ENCODE assay signal across 8 cellular contexts in genomic region chr22:37457093-37457893, GRCh38. TPM values are rescaled to one million over a fixed set of nuclear protein-coding genes. Genes with fewer than 3 reads are reported as not detected.
DNase-seq lines count a peak whose midpoint lies in the region; ATAC-seq lines count a peak whose summit lies in the region.

No MANE protein-coding gene starts in this region.

- peak overlapping the region; percentile 57 for H4K91ac ChIP-seq in mesenchymal stem cell (ENCODE audit: low read length)

- no peak overlapping the region for H3K27ac ChIP-seq in mesenchymal stem cell (ENCODE audit: low read length, poor library complexity, severe bottlenecking)

- DNase-seq in ACHN, result peak; percentile 61
- peak; percentile 8 for DNase-seq in NCI-H2227 treated with DMSO at 0.1 percent for 48 hours (lab: John Stamatoyannopoulos, UW)
- peak; percentile 92 to 93 for DNase-seq in activated CD4-positive, alpha-beta T cell treated with anti-CD3 and anti-CD28 coated beads, Interleukin-2, amount 50 U/mL, for 48 hours
- peak; percentile 77 for DNase-seq in effector CD8-positive, alpha-beta T cell (lab: John Stamatoyannopoulos, UW)
- DNase-seq in mesenchymal stem cell, result peak; percentile 65
- peak; percentile 67 to 79 for DNase-seq in stimulated activated CD8-positive, alpha-beta memory T cell treated with anti-CD3 and anti-CD28 coated beads, Interleukin-4, amount 100 ng/mL, for 1 hour (ENCODE audit: low read depth in 2 of 2, low spot score in 1 of 2)

- no peak overlapping the region for H2BK5ac ChIP-seq in mesenchymal stem cell (ENCODE audit: low read depth, low read length, poor library complexity, severe bottlenecking)

- peak overlapping the region; percentile 99 for H2BK15ac ChIP-seq in mesenchymal stem cell (ENCODE audit: low read depth, poor library complexity, severe bottlenecking)

- ATAC-seq in GM18907 (IDR thresholded peaks at IDR 0.05; ENCODE audit: unreplicated experiment) (peak; percentile 61), GM19395 (IDR thresholded peaks at IDR 0.05; ENCODE audit: unreplicated experiment) (no peak)

- H3K36me3 ChIP-seq in mesenchymal stem cell (ENCODE audit: control insufficient read depth in 1 of 2, insufficient read depth in 2 of 2, low read depth in 1 of 2, low read length in 2 of 2), result no peaks in the 10 kb centered on the region

- no peaks in the 10 kb centered on the region for H3K9me3 ChIP-seq in mesenchymal stem cell (ENCODE audit: control insufficient read depth, low read length)

- H2AK5ac ChIP-seq in mesenchymal stem cell (ENCODE audit: low read length, severe bottlenecking), result peak overlapping the region; percentile 97

- no peak overlapping the region for H3K23ac ChIP-seq in mesenchymal stem cell (ENCODE audit: low read length in 2 of 2)

- in situ Hi-C loops in ACHN (cut with HindIII; ENCODE audit: low pct_ligation_motif_present, low pct_unique_long_range_greater_than_20kb, low sequenced_read_pairs), result no loop called here

- H3K27me3 ChIP-seq in mesenchymal stem cell (ENCODE audit: control insufficient read depth in 1 of 2, insufficient read depth in 1 of 2, low read length in 2 of 2), result peaks cover 0 to 65% of the 10 kb centered on the region in 2 experiments

- no peak overlapping the region for H3K4me2 ChIP-seq in mesenchymal stem cell (ENCODE audit: low read length, poor library complexity, severe bottlenecking)

- 38% methylated on average over 3 of the region's 4 CpGs for WGBS in mesenchymal stem cell

- H2AFZ ChIP-seq in mesenchymal stem cell (ENCODE audit: low read depth, low read length), result no peak overlapping the region

- no peak overlapping the region for H4K8ac ChIP-seq in mesenchymal stem cell (ENCODE audit: low read length)

- peak overlapping the region in 1 of 2 experiments; percentile 99 for H3K18ac ChIP-seq in mesenchymal stem cell (ENCODE audit: low read depth in 1 of 2, low read length in 2 of 2)

- H3K4me3 ChIP-seq in mesenchymal stem cell (ENCODE audit: insufficient read depth in 1 of 2, low read depth in 1 of 2, low read length in 2 of 2), result no peak overlapping the region

- H2BK120ac ChIP-seq in mesenchymal stem cell (ENCODE audit: low read depth, low read length), result peak overlapping the region; percentile 88

- H3K14ac ChIP-seq in mesenchymal stem cell (ENCODE audit: low read length in 2 of 2), result no peak overlapping the region

- H3K4me1 ChIP-seq in mesenchymal stem cell (ENCODE audit: control insufficient read depth, insufficient read depth, low read depth, low read length), result peaks cover 27% of the 10 kb centered on the region

- H3K9ac ChIP-seq in mesenchymal stem cell (ENCODE audit: low read length), result no peak overlapping the region

- no peaks in the 10 kb centered on the region for H3K79me1 ChIP-seq in mesenchymal stem cell (replicated peaks; ENCODE audit: low read length, poor library complexity, severe bottlenecking)

- H3K4ac ChIP-seq in mesenchymal stem cell (ENCODE audit: low read depth in 1 of 2, low read length in 2 of 2), result peak overlapping the region in 1 of 2 experiments; percentile 72

- H2BK12ac ChIP-seq in mesenchymal stem cell (ENCODE audit: low read length in 2 of 2), result peak overlapping the region; percentile 69 to 99

RNA-seq across cellular contexts. Expression of gene MFNG, which starts 28.9 kb away (rescaled TPM):
- 0.06 TPM for polyA plus RNA-seq in mesenchymal stem cell (2013, experiment 1 of 2)
- 0.04 TPM for polyA plus RNA-seq in mesenchymal stem cell (2013, experiment 2 of 2)

RNA-seq across cellular contexts. Expression of gene ELFN2, which starts 30.0 kb away (rescaled TPM):
- polyA plus RNA-seq in mesenchymal stem cell (2013, experiment 1 of 2), result 5.2 TPM
- 5.1 TPM for polyA plus RNA-seq in mesenchymal stem cell (2013, experiment 2 of 2)

Comparison
In these comparisons a context has a peak if more than half of its experiments do, and no peak if none do; other contexts are left out.
1. DNase-seq: peak in every context shown above with its lines; median percentile 92 in activated CD4-positive, alpha-beta T cell treated with anti-CD3 and anti-CD28 coated beads, Interleukin-2, amount 50 U/mL, for 48 hours; 77 in effector CD8-positive, alpha-beta T cell; 73 in stimulated activated CD8-positive, alpha-beta memory T cell treated with anti-CD3 and anti-CD28 coated beads, Interleukin-4, amount 100 ng/mL, for 1 hour; 65 in mesenchymal stem cell; 61 in ACHN; 8 in NCI-H2227 treated with DMSO at 0.1 percent for 48 hours.